Comparison of ENCODE assay signal across 1 cellular context in genomic region chr11:95487391-95487790, GRCh38.
TF ChIP-seq lines count a peak whose summit lies in the region.

No MANE protein-coding gene starts in this region.

TF ChIP-seq in GM12878, 131 proteins besides CTCF, POLR2A, EP300 and RAD21 (continued from another document):
- TF ChIP-seq ZBED1 (IDR thresholded peaks at IDR 0.05; ENCODE audit: borderline replicate concordance) (no peak), LARP7 (IDR thresholded peaks at IDR 0.05) (no peak), SPI1 (IDR thresholded peaks at IDR 0.05; ENCODE audit: borderline replicate concordance, insufficient read depth, low read depth, low read length) (peak; percentile 9; the same call in 1 of the 2 replicates), PML (IDR thresholded peaks at IDR 0.05; ENCODE audit: low read length) (no peak), CBX5 (IDR thresholded peaks at IDR 0.05; ENCODE audit: low read depth) (peak; percentile 78; the same call in 1 of the 2 replicates), SMC3 (IDR thresholded peaks at IDR 0.05; ENCODE audit: borderline replicate concordance, low read length) (no peak; the same call in 1 of the 2 replicates), GABPA (IDR thresholded peaks at IDR 0.05; ENCODE audit: low read depth) (no peak), NRF1 (conservative IDR thresholded peaks at IDR 0.05; ENCODE audit: low read depth, low read length) (no peak), BRCA1 (IDR thresholded peaks at IDR 0.05; ENCODE audit: low read depth, low read length) (no peak), RFX5 (IDR thresholded peaks at IDR 0.05; ENCODE audit: low read depth, low read length) (no peak), MTA3 (IDR thresholded peaks at IDR 0.05; ENCODE audit: borderline replicate concordance, low read length) (no peak), RELA (IDR thresholded peaks at IDR 0.05; ENCODE audit: borderline replicate concordance, partially characterized antibody) (no peak), SMAD5 (IDR thresholded peaks at IDR 0.05; ENCODE audit: low read depth) (no peak), FOXM1 (IDR thresholded peaks at IDR 0.05; ENCODE audit: low read depth, low read length) (no peak), TARDBP (IDR thresholded peaks at IDR 0.05; ENCODE audit: borderline replicate concordance) (no peak), SIX5 (IDR thresholded peaks at IDR 0.05; ENCODE audit: low read depth, low read length, severe bottlenecking) (no peak), NFIC (IDR thresholded peaks at IDR 0.05; ENCODE audit: low read depth, low read length) (peak; percentile 45; the same call in 1 of the 2 replicates), PAX5 (IDR thresholded peaks at IDR 0.05; ENCODE audit: borderline replicate concordance, low read depth, low read length) (peak; percentile 98), IRF4 (IDR thresholded peaks at IDR 0.05; ENCODE audit: low read depth, low read length) (peak; percentile 88), GATAD2B (conservative IDR thresholded peaks at IDR 0.05; ENCODE audit: low read depth) (no peak), POLR2AphosphoS5 (IDR thresholded peaks at IDR 0.05; ENCODE audit: low read length) (no peak), BCLAF1 (IDR thresholded peaks at IDR 0.05) (no peak), SMAD1 (IDR thresholded peaks at IDR 0.05; ENCODE audit: low read depth, partially characterized antibody) (no peak), MTA2 (IDR thresholded peaks at IDR 0.05; ENCODE audit: low read depth) (peak; percentile 73; the same call in 1 of the 2 replicates), RB1 (IDR thresholded peaks at IDR 0.05; ENCODE audit: borderline replicate concordance) (no peak), BCL11A (IDR thresholded peaks at IDR 0.05; ENCODE audit: low read depth, low read length) (no peak), TAF1 (IDR thresholded peaks at IDR 0.05; ENCODE audit: borderline replicate concordance, low read depth, low read length) (no peak), RBBP5 (conservative IDR thresholded peaks at IDR 0.05) (no peak), CBX3 (IDR thresholded peaks at IDR 0.05; ENCODE audit: borderline replicate concordance, low read depth) (no peak), MEF2B (IDR thresholded peaks at IDR 0.05; ENCODE audit: partially characterized antibody, poor library complexity, severe bottlenecking) (no peak), BHLHE40 (IDR thresholded peaks at IDR 0.05; ENCODE audit: borderline replicate concordance in 1 of 2, low read depth in 2 of 2, low read length in 1 of 2) (peak; percentile 86 to 87), HDAC2 (IDR thresholded peaks at IDR 0.05) (no peak), STAT1 (conservative IDR thresholded peaks at IDR 0.05) (no peak), KAT2A (conservative IDR thresholded peaks at IDR 0.05; ENCODE audit: control insufficient read depth, low read depth, low read length) (no peak), REST (IDR thresholded peaks at IDR 0.05; ENCODE audit: low read depth, low read length) (no peak), YY1 (IDR thresholded peaks at IDR 0.05; ENCODE audit: low read depth, low read length) (no peak), WRNIP1 (IDR thresholded peaks at IDR 0.05; ENCODE audit: borderline replicate concordance, low read depth, low read length) (no peak), SIN3A (IDR thresholded peaks at IDR 0.05; ENCODE audit: low read depth, low read length) (no peak), SREBF2 (IDR thresholded peaks at IDR 0.05; ENCODE audit: low read length) (no peak), MYB (IDR thresholded peaks at IDR 0.05; ENCODE audit: borderline replicate concordance, low read depth, low read length) (no peak), HSF1 (IDR thresholded peaks at IDR 0.05; ENCODE audit: low read depth, low read length) (no peak), ESRRA (IDR thresholded peaks at IDR 0.05; ENCODE audit: low read length) (no peak), SP1 (IDR thresholded peaks at IDR 0.05; ENCODE audit: low read depth, low read length) (no peak), ATF7 (IDR thresholded peaks at IDR 0.05; ENCODE audit: low read depth) (peak; percentile 47; the same call in 1 of the 2 replicates), E4F1 (IDR thresholded peaks at IDR 0.05; ENCODE audit: borderline replicate concordance, partially characterized antibody) (no peak), PAX8 (IDR thresholded peaks at IDR 0.05) (no peak), TCF12 (IDR thresholded peaks at IDR 0.05; ENCODE audit: low read depth, low read length) (peak; percentile 68; the same call in 1 of the 2 replicates), PBX3 (IDR thresholded peaks at IDR 0.05; ENCODE audit: insufficient replicate concordance, low read depth, low read length) (no peak), ZNF592 (IDR thresholded peaks at IDR 0.05) (no peak)
- TF ChIP-seq, protein P1, sequence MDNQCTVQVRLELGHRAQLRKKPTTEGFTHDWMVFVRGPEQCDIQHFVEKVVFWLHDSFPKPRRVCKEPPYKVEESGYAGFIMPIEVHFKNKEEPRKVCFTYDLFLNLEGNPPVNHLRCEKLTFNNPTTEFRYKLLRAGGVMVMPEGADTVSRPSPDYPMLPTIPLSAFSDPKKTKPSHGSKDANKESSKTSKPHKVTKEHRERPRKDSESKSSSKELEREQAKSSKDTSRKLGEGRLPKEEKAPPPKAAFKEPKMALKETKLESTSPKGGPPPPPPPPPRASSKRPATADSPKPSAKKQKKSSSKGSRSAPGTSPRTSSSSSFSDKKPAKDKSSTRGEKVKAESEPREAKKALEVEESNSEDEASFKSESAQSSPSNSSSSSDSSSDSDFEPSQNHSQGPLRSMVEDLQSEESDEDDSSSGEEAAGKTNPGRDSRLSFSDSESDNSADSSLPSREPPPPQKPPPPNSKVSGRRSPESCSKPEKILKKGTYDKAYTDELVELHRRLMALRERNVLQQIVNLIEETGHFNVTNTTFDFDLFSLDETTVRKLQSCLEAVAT (IDR thresholded peaks at IDR 0.05) = peak; percentile 32; the same call in 1 of the 2 replicates
- TF ChIP-seq, protein P2, sequence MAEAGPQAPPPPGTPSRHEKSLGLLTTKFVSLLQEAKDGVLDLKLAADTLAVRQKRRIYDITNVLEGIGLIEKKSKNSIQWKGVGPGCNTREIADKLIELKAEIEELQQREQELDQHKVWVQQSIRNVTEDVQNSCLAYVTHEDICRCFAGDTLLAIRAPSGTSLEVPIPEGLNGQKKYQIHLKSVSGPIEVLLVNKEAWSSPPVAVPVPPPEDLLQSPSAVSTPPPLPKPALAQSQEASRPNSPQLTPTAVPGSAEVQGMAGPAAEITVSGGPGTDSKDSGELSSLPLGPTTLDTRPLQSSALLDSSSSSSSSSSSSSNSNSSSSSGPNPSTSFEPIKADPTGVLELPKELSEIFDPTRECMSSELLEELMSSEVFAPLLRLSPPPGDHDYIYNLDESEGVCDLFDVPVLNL (IDR thresholded peaks at IDR 0.05; ENCODE audit: low read depth, low read length) = no peak
